ENCODE assay signal across 1 cellular context in the genomic region with DNA sequence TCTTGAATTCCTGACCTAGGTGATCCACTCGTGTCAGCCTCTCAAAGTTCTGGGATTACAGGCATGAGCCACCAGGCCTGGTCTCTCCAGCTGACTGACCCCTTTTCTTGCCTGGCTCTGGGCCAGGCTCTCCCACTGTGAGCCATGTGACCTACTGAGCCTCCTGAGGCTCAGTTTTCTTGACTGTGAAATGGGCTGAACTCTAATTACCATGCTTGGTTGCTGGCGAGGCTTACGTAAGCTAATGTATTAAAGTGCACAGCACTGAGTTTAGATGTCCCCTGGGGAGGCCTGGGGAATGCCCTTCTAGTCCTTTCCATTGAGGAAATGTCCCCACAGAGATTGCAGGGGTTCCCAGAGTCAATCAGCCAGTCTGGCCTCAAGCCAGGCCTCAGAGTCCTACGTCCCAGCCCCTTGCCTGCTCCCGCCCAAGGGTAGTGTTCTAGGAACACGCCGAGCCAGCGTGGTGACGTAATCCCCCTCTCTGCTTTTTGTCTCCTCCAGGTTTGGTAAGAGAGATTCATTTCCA.
TF ChIP-seq lines count a peak whose summit lies in the region.

No MANE protein-coding gene starts in this region.

TF ChIP-seq in GM12878, 131 proteins besides CTCF, POLR2A, EP300 and RAD21 (continued from another document):
- TF ChIP-seq RUNX3 (IDR thresholded peaks at IDR 0.05; ENCODE audit: low read length) = peak; percentile 8; the same call in 1 of the 2 replicates
- TF ChIP-seq FOXM1 (IDR thresholded peaks at IDR 0.05; ENCODE audit: low read depth, low read length) = no peak
- no peak for TF ChIP-seq DPF2 (IDR thresholded peaks at IDR 0.05)
- no peak for TF ChIP-seq BRCA1 (IDR thresholded peaks at IDR 0.05; ENCODE audit: low read depth, low read length)
